ENCODE assay signal across 11 cellular contexts in genomic region chr10:131921191-131921590, GRCh38. TPM values are rescaled to one million over a fixed set of nuclear protein-coding genes. Genes with fewer than 3 reads are reported as not detected.
A peak's percentile ranks its signal among the peaks of the same experiment; 100 is the strongest.
DNase-seq lines count a peak whose midpoint lies in the region; ATAC-seq and TF ChIP-seq lines count a peak whose summit lies in the region.
"Had no signal": no experiment of that assay in that cellular context is flagged by ENCODE, and none has a peak within 500 bp of the region (broad histone marks: within the 10 kb centered on the region; RNA-seq: fewer than 3 reads in every experiment).

No MANE protein-coding gene starts in this region.

- TF ChIP-seq CTCF in mammary epithelial cell (conservative IDR thresholded peaks at IDR 0.05 in 1 of 2, IDR thresholded peaks at IDR 0.05 in 1 of 2; ENCODE audit: extremely low read depth in 1 of 2, insufficient read depth in 1 of 2, low read depth in 1 of 2, low read length in 2 of 2) (no peak), lower leg skin (IDR thresholded peaks at IDR 0.05) (no peak)

- no peaks in the 10 kb centered on the region for H3K36me3 ChIP-seq in mammary epithelial cell (ENCODE audit: insufficient read depth, low read length)

- DNase-seq in mammary epithelial cell (peak; percentile 74), sciatic nerve (ENCODE audit: low spot score) (peak; percentile 26), lower leg skin (ENCODE audit: low spot score in 2 of 2) (no peak), dedifferentiated amniotic fluid mesenchymal stem cell (ENCODE audit: extremely low spot score) (no peak)
- DNase-seq: activated CD4-positive, alpha-beta T cell treated with anti-CD3 and anti-CD28 coated beads for 1 hour; GF-D8; Karpas-422 had no signal

- ATAC-seq in GM19023 (IDR thresholded peaks at IDR 0.05; ENCODE audit: unreplicated experiment) (peak; percentile 93), HG02623 (IDR thresholded peaks at IDR 0.05; ENCODE audit: unreplicated experiment) (peak; percentile 72), sciatic nerve (no peak), GM19452 (IDR thresholded peaks at IDR 0.05; ENCODE audit: unreplicated experiment) (no peak)
- ATAC-seq: HCT116 had no signal

- intact Hi-C loops in mammary epithelial cell (cut with micrococcal nuclease) (no loop called here), sciatic nerve (cut with DNase I) (no loop called here), lower leg skin (cut with DNase I; ENCODE audit: low total_unique reads) (no loop called here)

- H3K4me3 ChIP-seq in mammary epithelial cell (replicated peaks in 1 of 3; ENCODE audit: insufficient read depth in 1 of 3, low read depth in 2 of 3, low read length in 3 of 3) (no peak overlapping the region), lower leg skin (ENCODE audit: low read depth, poor library complexity, severe bottlenecking) (no peak overlapping the region)

- H2AFZ ChIP-seq in mammary epithelial cell (ENCODE audit: low read depth, low read length): no peak overlapping the region

- no peak overlapping the region for H3K9ac ChIP-seq in mammary epithelial cell (ENCODE audit: insufficient read depth, low read length)

- no TSS peak for BruUV-seq in mammary epithelial cell (replicated peaks; lab: Mats Ljungman, UMichigan)

- in situ Hi-C loops in mammary epithelial cell (cut with MboI; ENCODE audit: low sequenced_read_pairs in 2 of 2): no loop called here

- peak overlapping the region; percentile 11 for H3K4me2 ChIP-seq in mammary epithelial cell (ENCODE audit: insufficient read depth, low read depth, low read length)

- peak overlapping the region; percentile 28 for H3K27ac ChIP-seq in mammary epithelial cell (ENCODE audit: insufficient read depth, low read depth, low read length)

- dilution Hi-C loops in mammary epithelial cell (cut with HindIII; ENCODE audit: low sequenced_read_pairs): no loop called here

- CTCF ChIA-PET in mammary epithelial cell (lab: Charles Lee; ENCODE audit: low non-redundant PET): no interaction called here

- H3K27me3 ChIP-seq in mammary epithelial cell (ENCODE audit: insufficient read depth, low read length): no peaks in the 10 kb centered on the region

- TF ChIP-seq POLR2A in lower leg skin (IDR thresholded peaks at IDR 0.05): no peak

- H3K4me1 ChIP-seq in mammary epithelial cell (ENCODE audit: insufficient read depth, low read length): peaks cover 15% of the 10 kb centered on the region

- WGBS in mammary epithelial cell (ENCODE audit: low coverage, missing lambda C conversion rate): 56% methylated on average over 7 of the region's 8 CpGs
- 48 to 50% methylated on average over 8 of the region's 8 CpGs for WGBS in lower leg skin, 2 donors

- peaks cover 12% of the 10 kb centered on the region for H3K9me3 ChIP-seq in mammary epithelial cell (replicated peaks; ENCODE audit: insufficient read depth, low read length)

- no peaks in the 10 kb centered on the region for H4K20me1 ChIP-seq in mammary epithelial cell (ENCODE audit: insufficient read depth, low read length)

- peaks cover 96% of the 10 kb centered on the region for H3K79me2 ChIP-seq in mammary epithelial cell (ENCODE audit: insufficient read depth, low read length)

RNA-seq across cellular contexts. Expression of gene PPP2R2D, which starts 20.4 kb away (rescaled TPM):
- total RNA-seq in mammary epithelial cell (10 to 100 TPM; 33.7 to 36.5 TPM), sciatic nerve (30.1 TPM), lower leg skin (10 to 100 TPM; 23.9 to 48.6 (median 36.7) TPM)
- 42.4 TPM for polyA plus RNA-seq in mammary epithelial cell
- polyA minus RNA-seq in mammary epithelial cell: 63.3 TPM

Comparison
In these comparisons a context has a peak if more than half of its experiments do, and no peak if none do; other contexts are left out.
1. ATAC-seq: peak in GM19023 (single experiment) and HG02623 (single experiment); none in sciatic nerve (single experiment) and GM19452 (single experiment).
2. DNase-seq: peak in mammary epithelial cell (single experiment) and sciatic nerve (single experiment); none in lower leg skin (0 of 2) and dedifferentiated amniotic fluid mesenchymal stem cell (single experiment).